In the genomic region with DNA sequence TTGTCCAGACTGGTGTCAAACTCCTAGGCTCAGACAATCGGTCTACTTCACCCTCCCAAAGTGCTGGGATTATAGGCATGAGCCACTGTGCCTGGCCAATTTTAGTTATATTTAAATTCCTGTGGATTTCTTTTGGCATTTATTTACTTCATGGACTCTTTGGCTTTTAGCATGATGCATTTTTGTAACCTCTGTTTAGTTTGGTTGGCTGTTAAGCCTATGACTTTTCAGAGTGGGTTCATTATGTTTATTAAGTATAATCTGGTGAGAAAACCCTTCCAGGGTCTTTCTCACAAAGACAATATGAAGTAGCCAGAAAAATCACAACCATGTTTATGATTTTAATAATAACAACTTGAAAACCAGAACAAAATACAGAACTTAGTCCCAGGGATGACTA, we compare ENCODE assay signal across 22 cellular contexts. TPM values are rescaled to one million over a fixed set of nuclear protein-coding genes. Genes with fewer than 3 reads are reported as not detected.
A peak's percentile ranks its signal among the peaks of the same experiment; 100 is the strongest.
DNase-seq lines count a peak whose midpoint lies in the region; ATAC-seq, FAIRE-seq and TF ChIP-seq lines count a peak whose summit lies in the region.
"Had no signal": no experiment of that assay in that cellular context is flagged by ENCODE, and none has a peak within 500 bp of the region (broad histone marks: within the 10 kb centered on the region; RNA-seq: fewer than 3 reads in every experiment).

No MANE protein-coding gene starts in this region.

- H3K27me3 ChIP-seq in AG04450 (ENCODE audit: control insufficient read depth, insufficient read depth, low read length): no peaks in the 10 kb centered on the region

- H3K27ac Mint-ChIP-seq in HFFc6: 0 out of 2 replicates have a peak overlapping the region, but pooled peaks have one; percentile 16
- no peak overlapping the region for H3K27ac Mint-ChIP-seq in stimulated activated effector memory CD8-positive, alpha-beta T cell treated with anti-CD3 and anti-CD28 coated beads, Interleukin-12 subunit alpha, Interleukin-12 subunit beta, amount 100 ng/mL, for 72 hours
- H3K27ac Mint-ChIP-seq: CD4-positive, alpha-beta T cell; H9; IgD-negative memory B cell had no signal

- POLR2A ChIA-PET in AG04450 (lab: Yijun Ruan, JAX): no interaction called here

- ATAC-seq in stimulated activated effector memory CD8-positive, alpha-beta T cell treated with anti-CD3 and anti-CD28 coated beads, Interleukin-12 subunit alpha, Interleukin-12 subunit beta, amount 100 ng/mL, for 72 hours: no peak
- ATAC-seq in sciatic nerve: no peak
- ATAC-seq in GM18520 (IDR thresholded peaks at IDR 0.05; ENCODE audit: unreplicated experiment): no peak
- ATAC-seq: A549 had no signal

- TF ChIP-seq CTCF in AG04450 (IDR thresholded peaks at IDR 0.05; ENCODE audit: low read depth, low read length): no peak
- TF ChIP-seq CTCF in HFFc6 (IDR thresholded peaks at IDR 0.05): no peak

- no peaks in the 10 kb centered on the region for H3K9me3 ChIP-seq in AG04450 (ENCODE audit: control insufficient read depth, insufficient read depth, low read length)
- H3K9me3 ChIP-seq: A549 had no signal

- no peaks in the 10 kb centered on the region for H3K36me3 Mint-ChIP-seq in HFFc6 (ENCODE audit: low read depth)
- no peaks in the 10 kb centered on the region for H3K36me3 Mint-ChIP-seq in stimulated activated effector memory CD8-positive, alpha-beta T cell treated with anti-CD3 and anti-CD28 coated beads, Interleukin-12 subunit alpha, Interleukin-12 subunit beta, amount 100 ng/mL, for 72 hours
- H3K36me3 Mint-ChIP-seq: IgD-negative memory B cell had no signal

- DNase-seq in AG04450 (ENCODE audit: low read depth, low spot score) (peak; percentile 11), EH (ENCODE audit: low read depth) (peak; percentile 25), HFFc6 (no peak), fibroblast of peridontal ligament (ENCODE audit: extremely low read depth) (peak; percentile 78), sciatic nerve (ENCODE audit: low spot score) (no peak), HTR-8/SVneo (ENCODE audit: insufficient read length, low spot score) (no peak)
- DNase-seq in stimulated activated effector memory CD8-positive, alpha-beta T cell treated with anti-CD3 and anti-CD28 coated beads, Interleukin-12 subunit alpha, Interleukin-12 subunit beta, amount 100 ng/mL, for 72 hours (ENCODE audit: low spot score in 2 of 2): no peak
- DNase-seq: AML-193; CD4-positive, alpha-beta T cell; DMS79 treated with DMSO at 0.1 percent for 48 hours; EL; GOT3; H9; Karpas-422; KBM-7 had no signal

- H3K4me3 ChIP-seq in AG04450 (ENCODE audit: low read depth, low read length): no peak overlapping the region
- H3K4me3 ChIP-seq: A549 had no signal

- H3K27ac ChIP-seq in AG04450 (ENCODE audit: low read depth, low read length): no peak overlapping the region
- H3K27ac ChIP-seq: 22Rv1, A549, C4-2B, HL-60 had no signal

- no peak for FAIRE-seq in HTR-8/SVneo (lab: Jason Lieb, UNC)
- FAIRE-seq: A549, GM12891 had no signal

- H3K27me3 Mint-ChIP-seq in HFFc6 (ENCODE audit: insufficient read depth): no peaks in the 10 kb centered on the region; the same call in 1 of the 2 replicates
- H3K27me3 Mint-ChIP-seq: CD4-positive, alpha-beta T cell; IgD-negative memory B cell had no signal

- no peak overlapping the region for H3K4me3 Mint-ChIP-seq in HFFc6
- no peak overlapping the region for H3K4me3 Mint-ChIP-seq in stimulated activated effector memory CD8-positive, alpha-beta T cell treated with anti-CD3 and anti-CD28 coated beads, Interleukin-12 subunit alpha, Interleukin-12 subunit beta, amount 100 ng/mL, for 72 hours
- H3K4me3 Mint-ChIP-seq: CD4-positive, alpha-beta T cell; H9; IgD-negative memory B cell had no signal

- CTCF ChIA-PET in AG04450 (lab: Charles Lee): no interaction called here

- intact Hi-C loops in sciatic nerve (cut with DNase I): no loop called here

- H3K9me3 Mint-ChIP-seq in HFFc6: no peaks in the 10 kb centered on the region
- no peaks in the 10 kb centered on the region for H3K9me3 Mint-ChIP-seq in stimulated activated effector memory CD8-positive, alpha-beta T cell treated with anti-CD3 and anti-CD28 coated beads, Interleukin-12 subunit alpha, Interleukin-12 subunit beta, amount 100 ng/mL, for 72 hours
- H3K9me3 Mint-ChIP-seq: CD4-positive, alpha-beta T cell; H9; IgD-negative memory B cell had no signal

- peaks cover 35% of the 10 kb centered on the region for H3K4me1 Mint-ChIP-seq in HFFc6 (ENCODE audit: low read depth)
- H3K4me1 Mint-ChIP-seq in stimulated activated effector memory CD8-positive, alpha-beta T cell treated with anti-CD3 and anti-CD28 coated beads, Interleukin-12 subunit alpha, Interleukin-12 subunit beta, amount 100 ng/mL, for 72 hours: no peaks in the 10 kb centered on the region
- H3K4me1 Mint-ChIP-seq: IgD-negative memory B cell had no signal

RNA-seq across cellular contexts. Expression of gene USP38, which starts 49.4 kb away (rescaled TPM):
- polyA plus RNA-seq in AG04450 (2011; rRNA removed): 11.6 and 14.1 TPM in 2 replicates
- polyA minus RNA-seq in AG04450 (2011; rRNA and poly(A)+ RNA removed): 25.3 and 26.6 TPM in 2 replicates
- 10 to 100 TPM; 13.8 to 20.4 (median 18.3) TPM for total RNA-seq in HFFc6 (2021; fragmentation: NEBNext Ultra II Directional; extraction: Animal tissue kit (Norgen Biotek cat#: 25700))
- total RNA-seq in sciatic nerve: 16.2 TPM

Comparison
In these comparisons a context has a peak if more than half of its experiments do, and no peak if none do; other contexts are left out.
1. DNase-seq: peak in AG04450 (single experiment), EH (single experiment) and fibroblast of peridontal ligament (single experiment); none in HFFc6 (single experiment), stimulated activated effector memory CD8-positive, alpha-beta T cell treated with anti-CD3 and anti-CD28 coated beads, Interleukin-12 subunit alpha, Interleukin-12 subunit beta, amount 100 ng/mL, for 72 hours (0 of 2), sciatic nerve (single experiment) and HTR-8/SVneo (single experiment).